Comparison of ENCODE assay signal across 1 cellular context in the genomic region with DNA sequence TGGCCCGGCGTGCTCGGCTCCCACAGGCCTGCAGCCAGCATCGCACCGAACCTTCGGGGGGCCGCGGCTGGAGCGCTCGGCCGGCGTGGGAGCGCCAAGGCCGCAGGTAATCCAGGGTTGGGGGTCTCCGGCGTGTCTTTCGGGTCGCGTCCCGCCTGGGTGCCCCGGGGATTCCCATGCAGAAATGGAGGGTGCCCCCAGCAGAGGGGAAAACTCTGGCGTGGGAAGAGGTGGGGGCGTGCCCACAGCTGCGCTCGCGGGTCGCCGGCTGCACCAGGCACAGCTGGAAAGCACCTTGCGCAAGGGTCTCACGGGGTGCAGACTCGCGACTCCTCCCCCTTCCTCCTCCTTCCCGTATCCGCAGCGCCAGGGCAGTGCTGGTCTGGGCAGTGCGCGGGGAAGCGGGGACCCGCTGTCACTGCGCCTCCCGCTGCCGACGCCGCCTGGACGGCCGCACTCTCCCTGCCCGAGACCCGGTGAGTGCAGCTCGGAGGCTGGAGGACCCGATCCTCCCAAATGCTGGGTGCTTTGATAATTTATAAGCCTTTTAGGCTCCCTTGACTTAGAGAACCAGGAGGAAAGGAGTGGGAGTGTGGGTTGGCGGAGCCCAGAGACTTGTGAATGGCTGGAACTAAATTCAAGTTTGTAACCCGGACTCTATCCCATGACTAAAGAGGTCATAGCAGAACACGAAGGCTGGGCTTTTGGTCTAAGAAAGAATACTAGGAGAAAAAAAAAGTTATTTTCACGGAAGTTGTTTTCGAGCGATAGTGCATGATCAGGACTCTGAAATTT.
A peak's percentile ranks its signal among the peaks of the same experiment; 100 is the strongest.
TF ChIP-seq lines count a peak whose summit lies in the region.

No MANE protein-coding gene starts in this region.

TF ChIP-seq in HEK293, 187 proteins besides CTCF, POLR2A, EP300 and RAD21 (continued from another document and continues in another):
- TF ChIP-seq, protein P1, sequence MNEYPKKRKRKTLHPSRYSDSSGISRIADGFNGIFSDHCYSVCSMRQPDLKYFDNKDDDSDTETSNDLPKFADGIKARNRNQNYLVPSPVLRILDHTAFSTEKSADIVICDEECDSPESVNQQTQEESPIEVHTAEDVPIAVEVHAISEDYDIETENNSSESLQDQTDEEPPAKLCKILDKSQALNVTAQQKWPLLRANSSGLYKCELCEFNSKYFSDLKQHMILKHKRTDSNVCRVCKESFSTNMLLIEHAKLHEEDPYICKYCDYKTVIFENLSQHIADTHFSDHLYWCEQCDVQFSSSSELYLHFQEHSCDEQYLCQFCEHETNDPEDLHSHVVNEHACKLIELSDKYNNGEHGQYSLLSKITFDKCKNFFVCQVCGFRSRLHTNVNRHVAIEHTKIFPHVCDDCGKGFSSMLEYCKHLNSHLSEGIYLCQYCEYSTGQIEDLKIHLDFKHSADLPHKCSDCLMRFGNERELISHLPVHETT (tag by site-specific recombination; IDR thresholded peaks at IDR 0.05) = no peak; the same call in 1 of the 2 replicates
- TF ChIP-seq ZNF544 (tag by site-specific recombination; IDR thresholded peaks at IDR 0.05) (no peak), ZNF239 (tag by site-specific recombination; IDR thresholded peaks at IDR 0.05) (no peak), ZNF558 (tag by site-specific recombination; IDR thresholded peaks at IDR 0.05) (no peak), RBAK (tag by site-specific recombination; IDR thresholded peaks at IDR 0.05) (no peak), ZNF529 (tag by site-specific recombination; IDR thresholded peaks at IDR 0.05; ENCODE audit: insufficient replicate concordance) (no peak), ZFP3 (tag by site-specific recombination; IDR thresholded peaks at IDR 0.05; ENCODE audit: low read depth) (no peak), ZFP69B (tag by site-specific recombination; IDR thresholded peaks at IDR 0.05) (no peak), ZNF670 (tag by site-specific recombination; IDR thresholded peaks at IDR 0.05; ENCODE audit: low read depth) (no peak), KLF1 (tag by site-specific recombination; IDR thresholded peaks at IDR 0.05) (no peak), ZNF548 (tag by site-specific recombination; IDR thresholded peaks at IDR 0.05) (no peak), GLIS2 (tag by site-specific recombination; IDR thresholded peaks at IDR 0.05) (peak; percentile 96), ZNF654 (tag by site-specific recombination; IDR thresholded peaks at IDR 0.05; ENCODE audit: low read depth) (no peak), ZNF658 (tag by site-specific recombination; IDR thresholded peaks at IDR 0.05) (no peak), ZNF768 (tag by site-specific recombination; IDR thresholded peaks at IDR 0.05) (no peak), ZNF433 (tag by site-specific recombination; IDR thresholded peaks at IDR 0.05; ENCODE audit: low read depth) (no peak), WT1 (tag by site-specific recombination; IDR thresholded peaks at IDR 0.05) (peak; percentile 29; the same call in 1 of the 2 replicates), BCL11B (tag by site-specific recombination; IDR thresholded peaks at IDR 0.05; ENCODE audit: low read depth) (no peak), ZNF24 (tag by site-specific recombination; IDR thresholded peaks at IDR 0.05) (no peak), KLF9 (tag by site-specific recombination; IDR thresholded peaks at IDR 0.05; ENCODE audit: low read depth) (peak; percentile 96), KLF16 (tag by site-specific recombination; IDR thresholded peaks at IDR 0.05) (no peak; the same call in 1 of the 2 replicates), ZBTB8A (tag by site-specific recombination; IDR thresholded peaks at IDR 0.05) (0 out of 2 replicates have a peak, but pooled peaks have one; percentile 10), ZNF221 (tag by site-specific recombination; IDR thresholded peaks at IDR 0.05; ENCODE audit: borderline replicate concordance) (no peak), HOXC10 (CRISPR knock-in tag; IDR thresholded peaks at IDR 0.05) (no peak), ZNF37A (tag by site-specific recombination; IDR thresholded peaks at IDR 0.05) (no peak), ZXDB (tag by site-specific recombination; IDR thresholded peaks at IDR 0.05) (peak; percentile 98), EGR2 (tag by site-specific recombination; IDR thresholded peaks at IDR 0.05; ENCODE audit: low read depth) (peak; percentile 53), ZNF121 (tag by site-specific recombination; IDR thresholded peaks at IDR 0.05) (no peak), ZNF311 (tag by site-specific recombination; IDR thresholded peaks at IDR 0.05; ENCODE audit: borderline replicate concordance) (no peak), KLF8 (tag by site-specific recombination; IDR thresholded peaks at IDR 0.05) (no peak)
- TF ChIP-seq, protein P2, sequence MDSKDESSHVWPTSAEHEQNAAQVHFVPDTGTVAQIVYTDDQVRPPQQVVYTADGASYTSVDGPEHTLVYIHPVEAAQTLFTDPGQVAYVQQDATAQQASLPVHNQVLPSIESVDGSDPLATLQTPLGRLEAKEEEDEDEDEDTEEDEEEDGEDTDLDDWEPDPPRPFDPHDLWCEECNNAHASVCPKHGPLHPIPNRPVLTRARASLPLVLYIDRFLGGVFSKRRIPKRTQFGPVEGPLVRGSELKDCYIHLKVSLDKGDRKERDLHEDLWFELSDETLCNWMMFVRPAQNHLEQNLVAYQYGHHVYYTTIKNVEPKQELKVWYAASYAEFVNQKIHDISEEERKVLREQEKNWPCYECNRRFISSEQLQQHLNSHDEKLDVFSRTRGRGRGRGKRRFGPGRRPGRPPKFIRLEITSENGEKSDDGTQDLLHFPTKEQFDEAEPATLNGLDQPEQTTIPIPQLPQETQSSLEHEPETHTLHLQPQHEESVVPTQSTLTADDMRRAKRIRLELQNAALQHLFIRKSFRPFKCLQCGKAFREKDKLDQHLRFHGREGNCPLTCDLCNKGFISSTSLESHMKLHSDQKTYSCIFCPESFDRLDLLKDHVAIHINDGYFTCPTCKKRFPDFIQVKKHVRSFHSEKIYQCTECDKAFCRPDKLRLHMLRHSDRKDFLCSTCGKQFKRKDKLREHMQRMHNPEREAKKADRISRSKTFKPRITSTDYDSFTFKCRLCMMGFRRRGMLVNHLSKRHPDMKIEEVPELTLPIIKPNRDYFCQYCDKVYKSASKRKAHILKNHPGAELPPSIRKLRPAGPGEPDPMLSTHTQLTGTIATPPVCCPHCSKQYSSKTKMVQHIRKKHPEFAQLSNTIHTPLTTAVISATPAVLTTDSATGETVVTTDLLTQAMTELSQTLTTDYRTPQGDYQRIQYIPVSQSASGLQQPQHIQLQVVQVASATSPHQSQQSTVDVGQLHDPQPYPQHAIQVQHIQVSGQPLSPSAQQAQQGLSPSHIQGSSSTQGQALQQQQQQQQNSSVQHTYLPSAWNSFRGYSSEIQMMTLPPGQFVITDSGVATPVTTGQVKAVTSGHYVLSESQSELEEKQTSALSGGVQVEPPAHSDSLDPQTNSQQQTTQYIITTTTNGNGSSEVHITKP (tag by site-specific recombination; IDR thresholded peaks at IDR 0.05) = no peak
- TF ChIP-seq, protein P3, sequence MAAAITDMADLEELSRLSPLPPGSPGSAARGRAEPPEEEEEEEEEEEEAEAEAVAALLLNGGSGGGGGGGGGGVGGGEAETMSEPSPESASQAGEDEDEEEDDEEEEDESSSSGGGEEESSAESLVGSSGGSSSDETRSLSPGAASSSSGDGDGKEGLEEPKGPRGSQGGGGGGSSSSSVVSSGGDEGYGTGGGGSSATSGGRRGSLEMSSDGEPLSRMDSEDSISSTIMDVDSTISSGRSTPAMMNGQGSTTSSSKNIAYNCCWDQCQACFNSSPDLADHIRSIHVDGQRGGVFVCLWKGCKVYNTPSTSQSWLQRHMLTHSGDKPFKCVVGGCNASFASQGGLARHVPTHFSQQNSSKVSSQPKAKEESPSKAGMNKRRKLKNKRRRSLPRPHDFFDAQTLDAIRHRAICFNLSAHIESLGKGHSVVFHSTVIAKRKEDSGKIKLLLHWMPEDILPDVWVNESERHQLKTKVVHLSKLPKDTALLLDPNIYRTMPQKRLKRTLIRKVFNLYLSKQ (tag by site-specific recombination; IDR thresholded peaks at IDR 0.05; ENCODE audit: borderline replicate concordance) = no peak
- TF ChIP-seq, protein P4, sequence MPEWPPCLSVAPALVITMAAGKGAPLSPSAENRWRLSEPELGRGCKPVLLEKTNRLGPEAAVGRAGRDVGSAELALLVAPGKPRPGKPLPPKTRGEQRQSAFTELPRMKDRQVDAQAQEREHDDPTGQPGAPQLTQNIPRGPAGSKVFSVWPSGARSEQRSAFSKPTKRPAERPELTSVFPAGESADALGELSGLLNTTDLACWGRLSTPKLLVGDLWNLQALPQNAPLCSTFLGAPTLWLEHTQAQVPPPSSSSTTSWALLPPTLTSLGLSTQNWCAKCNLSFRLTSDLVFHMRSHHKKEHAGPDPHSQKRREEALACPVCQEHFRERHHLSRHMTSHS (tag by site-specific recombination; IDR thresholded peaks at IDR 0.05) = no peak
- TF ChIP-seq, protein P5, sequence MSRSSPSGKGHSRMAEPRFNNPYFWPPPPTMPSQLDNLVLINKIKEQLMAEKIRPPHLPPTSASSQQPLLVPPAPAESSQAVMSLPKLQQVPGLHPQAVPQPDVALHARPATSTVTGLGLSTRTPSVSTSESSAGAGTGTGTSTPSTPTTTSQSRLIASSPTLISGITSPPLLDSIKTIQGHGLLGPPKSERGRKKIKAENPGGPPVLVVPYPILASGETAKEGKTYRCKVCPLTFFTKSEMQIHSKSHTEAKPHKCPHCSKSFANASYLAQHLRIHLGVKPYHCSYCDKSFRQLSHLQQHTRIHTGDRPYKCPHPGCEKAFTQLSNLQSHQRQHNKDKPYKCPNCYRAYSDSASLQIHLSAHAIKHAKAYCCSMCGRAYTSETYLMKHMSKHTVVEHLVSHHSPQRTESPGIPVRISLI (tag by site-specific recombination; IDR thresholded peaks at IDR 0.05) = no peak
- TF ChIP-seq, protein P6, sequence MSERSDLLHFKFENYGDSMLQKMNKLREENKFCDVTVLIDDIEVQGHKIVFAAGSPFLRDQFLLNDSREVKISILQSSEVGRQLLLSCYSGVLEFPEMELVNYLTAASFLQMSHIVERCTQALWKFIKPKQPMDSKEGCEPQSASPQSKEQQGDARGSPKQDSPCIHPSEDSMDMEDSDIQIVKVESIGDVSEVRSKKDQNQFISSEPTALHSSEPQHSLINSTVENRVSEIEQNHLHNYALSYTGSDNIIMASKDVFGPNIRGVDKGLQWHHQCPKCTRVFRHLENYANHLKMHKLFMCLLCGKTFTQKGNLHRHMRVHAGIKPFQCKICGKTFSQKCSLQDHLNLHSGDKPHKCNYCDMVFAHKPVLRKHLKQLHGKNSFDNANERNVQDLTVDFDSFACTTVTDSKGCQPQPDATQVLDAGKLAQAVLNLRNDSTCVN (tag by site-specific recombination; optimal IDR thresholded peaks at IDR 0.05) = peak; percentile 82
- TF ChIP-seq, protein P7, sequence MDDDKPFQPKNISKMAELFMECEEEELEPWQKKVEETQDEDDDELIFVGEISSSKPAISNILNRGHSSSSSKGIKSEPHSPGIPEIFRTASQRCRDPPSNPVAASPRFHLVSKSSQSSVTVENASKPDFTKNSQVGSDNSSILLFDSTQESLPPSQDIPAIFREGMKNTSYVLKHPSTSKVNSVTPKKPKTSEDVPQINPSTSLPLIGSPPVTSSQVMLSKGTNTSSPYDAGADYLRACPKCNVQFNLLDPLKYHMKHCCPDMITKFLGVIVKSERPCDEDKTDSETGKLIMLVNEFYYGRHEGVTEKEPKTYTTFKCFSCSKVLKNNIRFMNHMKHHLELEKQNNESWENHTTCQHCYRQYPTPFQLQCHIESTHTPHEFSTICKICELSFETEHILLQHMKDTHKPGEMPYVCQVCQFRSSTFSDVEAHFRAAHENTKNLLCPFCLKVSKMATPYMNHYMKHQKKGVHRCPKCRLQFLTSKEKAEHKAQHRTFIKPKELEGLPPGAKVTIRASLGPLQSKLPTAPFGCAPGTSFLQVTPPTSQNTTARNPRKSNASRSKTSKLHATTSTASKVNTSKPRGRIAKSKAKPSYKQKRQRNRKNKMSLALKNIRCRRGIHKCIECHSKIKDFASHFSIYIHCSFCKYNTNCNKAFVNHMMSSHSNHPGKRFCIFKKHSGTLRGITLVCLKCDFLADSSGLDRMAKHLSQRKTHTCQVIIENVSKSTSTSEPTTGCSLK (tag by site-specific recombination; IDR thresholded peaks at IDR 0.05) = no peak
- TF ChIP-seq, protein P8, sequence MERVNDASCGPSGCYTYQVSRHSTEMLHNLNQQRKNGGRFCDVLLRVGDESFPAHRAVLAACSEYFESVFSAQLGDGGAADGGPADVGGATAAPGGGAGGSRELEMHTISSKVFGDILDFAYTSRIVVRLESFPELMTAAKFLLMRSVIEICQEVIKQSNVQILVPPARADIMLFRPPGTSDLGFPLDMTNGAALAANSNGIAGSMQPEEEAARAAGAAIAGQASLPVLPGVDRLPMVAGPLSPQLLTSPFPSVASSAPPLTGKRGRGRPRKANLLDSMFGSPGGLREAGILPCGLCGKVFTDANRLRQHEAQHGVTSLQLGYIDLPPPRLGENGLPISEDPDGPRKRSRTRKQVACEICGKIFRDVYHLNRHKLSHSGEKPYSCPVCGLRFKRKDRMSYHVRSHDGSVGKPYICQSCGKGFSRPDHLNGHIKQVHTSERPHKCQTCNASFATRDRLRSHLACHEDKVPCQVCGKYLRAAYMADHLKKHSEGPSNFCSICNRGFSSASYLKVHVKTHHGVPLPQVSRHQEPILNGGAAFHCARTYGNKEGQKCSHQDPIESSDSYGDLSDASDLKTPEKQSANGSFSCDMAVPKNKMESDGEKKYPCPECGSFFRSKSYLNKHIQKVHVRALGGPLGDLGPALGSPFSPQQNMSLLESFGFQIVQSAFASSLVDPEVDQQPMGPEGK (tag by site-specific recombination; IDR thresholded peaks at IDR 0.05) = peak; percentile 52
- TF ChIP-seq, protein P9, sequence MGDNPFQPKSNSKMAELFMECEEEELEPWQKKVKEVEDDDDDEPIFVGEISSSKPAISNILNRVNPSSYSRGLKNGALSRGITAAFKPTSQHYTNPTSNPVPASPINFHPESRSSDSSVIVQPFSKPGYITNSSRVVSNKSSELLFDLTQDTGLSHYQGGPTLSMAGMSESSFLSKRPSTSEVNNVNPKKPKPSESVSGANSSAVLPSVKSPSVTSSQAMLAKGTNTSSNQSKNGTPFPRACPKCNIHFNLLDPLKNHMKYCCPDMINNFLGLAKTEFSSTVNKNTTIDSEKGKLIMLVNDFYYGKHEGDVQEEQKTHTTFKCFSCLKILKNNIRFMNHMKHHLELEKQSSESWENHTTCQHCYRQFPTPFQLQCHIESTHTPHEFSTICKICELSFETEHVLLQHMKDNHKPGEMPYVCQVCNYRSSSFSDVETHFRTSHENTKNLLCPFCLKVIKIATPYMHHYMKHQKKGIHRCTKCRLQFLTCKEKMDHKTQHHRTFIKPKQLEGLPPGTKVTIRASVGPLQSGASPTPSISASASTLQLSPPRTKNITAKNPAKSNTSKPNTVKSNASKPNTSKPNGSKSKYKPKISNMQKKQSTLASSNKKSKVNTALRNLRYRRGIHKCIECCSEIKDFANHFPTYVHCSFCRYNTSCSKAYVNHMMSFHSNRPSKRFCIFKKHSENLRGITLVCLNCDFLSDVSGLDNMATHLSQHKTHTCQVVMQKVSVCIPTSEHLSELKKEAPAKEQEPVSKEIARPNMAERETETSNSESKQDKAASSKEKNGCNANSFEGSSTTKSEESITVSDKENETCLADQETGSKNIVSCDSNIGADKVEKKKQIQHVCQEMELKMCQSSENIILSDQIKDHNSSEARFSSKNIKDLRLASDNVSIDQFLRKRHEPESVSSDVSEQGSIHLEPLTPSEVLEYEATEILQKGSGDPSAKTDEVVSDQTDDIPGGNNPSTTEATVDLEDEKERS (tag by site-specific recombination; IDR thresholded peaks at IDR 0.05) = no peak
- TF ChIP-seq, protein P10, sequence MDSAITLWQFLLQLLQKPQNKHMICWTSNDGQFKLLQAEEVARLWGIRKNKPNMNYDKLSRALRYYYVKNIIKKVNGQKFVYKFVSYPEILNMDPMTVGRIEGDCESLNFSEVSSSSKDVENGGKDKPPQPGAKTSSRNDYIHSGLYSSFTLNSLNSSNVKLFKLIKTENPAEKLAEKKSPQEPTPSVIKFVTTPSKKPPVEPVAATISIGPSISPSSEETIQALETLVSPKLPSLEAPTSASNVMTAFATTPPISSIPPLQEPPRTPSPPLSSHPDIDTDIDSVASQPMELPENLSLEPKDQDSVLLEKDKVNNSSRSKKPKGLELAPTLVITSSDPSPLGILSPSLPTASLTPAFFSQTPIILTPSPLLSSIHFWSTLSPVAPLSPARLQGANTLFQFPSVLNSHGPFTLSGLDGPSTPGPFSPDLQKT (IDR thresholded peaks at IDR 0.05; ENCODE audit: borderline replicate concordance, low read depth, low read length) = no peak
